18 cellular contexts compared by ENCODE assay signal in the genomic region with DNA sequence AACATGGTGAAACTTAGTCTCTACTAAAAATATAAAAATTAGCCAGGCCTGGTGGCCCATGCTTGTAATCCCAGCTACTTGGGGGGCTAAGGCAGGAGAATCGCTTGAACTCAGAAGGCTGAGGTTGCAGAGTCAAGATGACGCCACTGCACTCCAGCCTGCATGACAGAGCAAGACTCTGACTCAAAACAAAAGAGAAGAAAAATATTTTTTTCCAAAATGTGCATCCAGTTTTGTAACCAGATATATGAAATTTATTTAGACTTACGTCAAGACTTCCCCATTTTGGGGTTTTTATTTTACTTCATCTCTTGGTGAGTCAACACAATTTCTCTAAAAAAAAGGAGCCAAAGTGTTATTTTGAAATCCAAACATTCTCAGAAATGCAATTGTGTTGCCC. TPM values are rescaled to one million over a fixed set of nuclear protein-coding genes. Genes with fewer than 3 reads are reported as not detected.
DNase-seq lines count a peak whose midpoint lies in the region; ATAC-seq, FAIRE-seq and TF ChIP-seq lines count a peak whose summit lies in the region.
"Had no signal": no experiment of that assay in that cellular context is flagged by ENCODE, and none has a peak within 500 bp of the region (broad histone marks: within the 10 kb centered on the region; RNA-seq: fewer than 3 reads in every experiment).

No MANE protein-coding gene starts in this region.

- H3K9me3 ChIP-seq in heart right ventricle (no peaks in the 10 kb centered on the region), osteoblast (ENCODE audit: low read depth, low read length) (no peaks in the 10 kb centered on the region)

- H3K4me1 ChIP-seq in heart right ventricle = peaks cover 0 to 40% (median 0%) of the 10 kb centered on the region in 9 donors
- H3K4me1 ChIP-seq in osteoblast (ENCODE audit: insufficient read depth, low read length) = peaks cover 5% of the 10 kb centered on the region
- no peaks in the 10 kb centered on the region for H3K4me1 ChIP-seq in GM23338 (ENCODE audit: insufficient read depth)

- no peak overlapping the region for H2AFZ ChIP-seq in osteoblast (ENCODE audit: low read length)
- H2AFZ ChIP-seq in GM23338 = no peak overlapping the region

- H3K36me3 ChIP-seq in heart right ventricle = no peaks in the 10 kb centered on the region
- no peaks in the 10 kb centered on the region for H3K36me3 ChIP-seq in osteoblast (ENCODE audit: insufficient read depth, low read length)
- H3K36me3 ChIP-seq in GM23338 (ENCODE audit: insufficient read depth) = no peaks in the 10 kb centered on the region

- peak overlapping the region in 5 of 10 donors; percentile 31 to 89 (median 58) for H3K27ac ChIP-seq in heart right ventricle
- peak overlapping the region; percentile 39 for H3K27ac ChIP-seq in osteoblast (ENCODE audit: low read depth, low read length)
- H3K27ac ChIP-seq in GM23338 (ENCODE audit: low read depth) = no peak overlapping the region

- WGBS in heart right ventricle, 2 donors = 81 to 90% methylated on average over 3 of the region's 3 CpGs

- H3K4me3 Mint-ChIP-seq in GM23338 = no peak overlapping the region
- H3K4me3 Mint-ChIP-seq: natural killer cell treated with Interleukin-12 subunit alpha and Interleukin-12 subunit beta and Interleukin-15 and Interleukin-18, amount 100 ng/mL, for 72 hours had no signal

- H3F3A ChIP-seq in GM23338 (replicated peaks; ENCODE audit: low read depth) = 0 out of 2 replicates have a peak, but pooled peaks cover 2% of the 10 kb centered on the region

- peaks cover 3% of the 10 kb centered on the region for H3K27me3 Mint-ChIP-seq in GM23338 (ENCODE audit: insufficient read depth, low read depth, poor library complexity)

- H3K4me1 Mint-ChIP-seq in GM23338 = no peaks in the 10 kb centered on the region

- H3K79me2 ChIP-seq in osteoblast (ENCODE audit: insufficient read depth, low read length) (no peaks in the 10 kb centered on the region), GM23338 (replicated peaks; ENCODE audit: insufficient read depth) (no peaks in the 10 kb centered on the region)

- intact Hi-C loops in heart right ventricle (cut with DNase I) = no loop called here

- peak; percentile 37 to 45 for DNase-seq in AML-193 (lab: John Stamatoyannopoulos, UW)
- DNase-seq in NOMO-1 treated with DMSO at 0.1 percent for 48 hours (lab: John Stamatoyannopoulos, UW; ENCODE audit: unreplicated experiment) = peak; percentile 80
- no peak for DNase-seq in heart right ventricle
- DNase-seq in osteoblast (ENCODE audit: insufficient read length, low spot score, missing footprints) = peak; percentile 69
- no peak for DNase-seq in GM23338 (ENCODE audit: low spot score)
- no peak for DNase-seq in D721Med (ENCODE audit: insufficient read length, low spot score)
- DNase-seq in hepatic stellate cell (ENCODE audit: low spot score) = no peak
- DNase-seq: cerebellar nuclear complex; DND-41; effector CD8-positive, alpha-beta T cell; posterior cingulate gyrus had no signal

- no peak for FAIRE-seq in D721Med (lab: Jason Lieb, UNC)

- H4K20me1 ChIP-seq in osteoblast (ENCODE audit: insufficient read depth, low read length) = no peaks in the 10 kb centered on the region
- H4K20me1 ChIP-seq in GM23338 (replicated peaks; ENCODE audit: insufficient read depth) = no peaks in the 10 kb centered on the region

- no peaks in the 10 kb centered on the region for H3K9me3 Mint-ChIP-seq in GM23338
- H3K9me3 Mint-ChIP-seq: natural killer cell treated with Interleukin-12 subunit alpha and Interleukin-12 subunit beta and Interleukin-15 and Interleukin-18, amount 100 ng/mL, for 72 hours had no signal

- H3K27ac Mint-ChIP-seq in GM23338 = no peak overlapping the region
- H3K27ac Mint-ChIP-seq: natural killer cell treated with Interleukin-12 subunit alpha and Interleukin-12 subunit beta and Interleukin-15 and Interleukin-18, amount 100 ng/mL, for 72 hours had no signal

- no peaks in the 10 kb centered on the region for H3K36me3 Mint-ChIP-seq in GM23338 (ENCODE audit: low read depth)
- H3K36me3 Mint-ChIP-seq: natural killer cell treated with Interleukin-12 subunit alpha and Interleukin-12 subunit beta and Interleukin-15 and Interleukin-18, amount 100 ng/mL, for 72 hours had no signal

- H3K9me2 ChIP-seq in GM23338 (ENCODE audit: insufficient read depth) = no peaks in the 10 kb centered on the region

- TF ChIP-seq CTCF in heart right ventricle (IDR thresholded peaks at IDR 0.05) (no peak), osteoblast (IDR thresholded peaks at IDR 0.05; ENCODE audit: extremely low read depth, low read depth, low read length) (no peak), GM23338 (conservative IDR thresholded peaks at IDR 0.05; ENCODE audit: low read depth in 2 of 2) (no peak), D721Med (IDR thresholded peaks at IDR 0.05; ENCODE audit: insufficient read depth, missing control alignments) (no peak)

- H3K4me2 ChIP-seq in osteoblast (ENCODE audit: insufficient read depth, low read length) = peak overlapping the region; percentile 0
- no peak overlapping the region for H3K4me2 ChIP-seq in GM23338

- H3K4me3 ChIP-seq in heart right ventricle (no peak overlapping the region), osteoblast (ENCODE audit: insufficient read depth, low read length) (no peak overlapping the region), GM23338 (no peak overlapping the region)

- ATAC-seq in heart right ventricle (peak in 7 of 8 donors; percentile 26 to 73 (median 38)), GM23338 (no peak), GM18870 (IDR thresholded peaks at IDR 0.05; ENCODE audit: unreplicated experiment) (no peak)
- ATAC-seq: esophagus mucosa had no signal

- H3K27me3 ChIP-seq in heart right ventricle (peaks cover 0 to 3% (median 0%) of the 10 kb centered on the region in 7 donors), osteoblast (ENCODE audit: insufficient read depth, low read length) (no peaks in the 10 kb centered on the region), GM23338 (ENCODE audit: insufficient read depth) (no peaks in the 10 kb centered on the region)

TF ChIP-seq in GM23338, 12 proteins besides CTCF, POLR2A, EP300 and RAD21 (continues in another document):
- no peak for TF ChIP-seq ZNF114 (CRISPR knock-in tag; IDR thresholded peaks at IDR 0.05)
- TF ChIP-seq JUNB (IDR thresholded peaks at IDR 0.05; ENCODE audit: unreplicated experiment) = no peak
- TF ChIP-seq POLR2AphosphoS5 (IDR thresholded peaks at IDR 0.05; ENCODE audit: low read depth) = no peak

RNA-seq across cellular contexts. Expression of gene TM4SF5, which starts 5.5 kb away (rescaled TPM):
- total RNA-seq in heart right ventricle = not detected
- not detected for polyA plus RNA-seq in heart right ventricle
- total RNA-seq in osteoblast = not detected in 2 replicates
- total RNA-seq in GM23338 (2014; rRNA removed; shearing (Covaris generic)) = not detected in 2 replicates
- not detected in 2 replicates for polyA plus RNA-seq in GM23338 (2016; fragmentation: Nextera tagmentation; extraction: Ambion mirVana)
- total RNA-seq: esophagus mucosa; glomerular endothelial cell; lung microvascular endothelial cell; M059J; natural killer cell treated with Interleukin-12 subunit alpha and Interleukin-12 subunit beta and Interleukin-15 and Interleukin-18, amount 100 ng/mL, for 72 hours; RPMI7951 had no signal

RNA-seq across cellular contexts. Expression of gene VMO1, which starts 20.0 kb away (rescaled TPM):
- total RNA-seq in heart right ventricle (1 to 10 TPM in 1 of 10 donors, under 1 TPM in 7, not detected in 2; 0.38 to 2.1 (median 0.59) TPM), osteoblast (0.29 TPM in 1 of 2 replicates, not detected in the other)
- polyA plus RNA-seq in heart right ventricle (1 to 10 TPM; 1.2 to 1.8 TPM), GM23338 (2016; fragmentation: Nextera tagmentation; extraction: Ambion mirVana) (0.40 and 0.47 TPM in 2 replicates)
- 0.38 TPM in 1 of 2 replicates, not detected in the other for total RNA-seq in GM23338 (2014; rRNA removed; shearing (Covaris generic))
- total RNA-seq: glomerular endothelial cell, lung microvascular endothelial cell had no signal

RNA-seq across cellular contexts. Expression of gene GLTPD2, which starts 22.6 kb away (rescaled TPM):
- under 1 TPM in 1 of 10 donors, not detected in 9; 0.25 TPM for total RNA-seq in heart right ventricle
- polyA plus RNA-seq in heart right ventricle = not detected
- total RNA-seq in osteoblast = not detected in 2 replicates
- total RNA-seq in GM23338 (2014; rRNA removed; shearing (Covaris generic)) = 1.3 TPM in 1 of 2 replicates, not detected in the other
- 0.33 and 0.47 TPM in 2 replicates for polyA plus RNA-seq in GM23338 (2016; fragmentation: Nextera tagmentation; extraction: Ambion mirVana)
- total RNA-seq: esophagus mucosa, glomerular endothelial cell, lung microvascular endothelial cell, M059J, RPMI7951 had no signal

RNA-seq across cellular contexts. Expression of gene CXCL16, which starts 26.5 kb away (rescaled TPM):
- total RNA-seq in heart right ventricle = 10 to 100 TPM in 1 of 10 donors, 1 to 10 TPM in 9; 2.8 to 29.6 (median 4.2) TPM
- 1 to 10 TPM; 1.5 to 3.3 TPM for polyA plus RNA-seq in heart right ventricle
- 5.9 and 11.2 TPM in 2 replicates for total RNA-seq in osteoblast
- 4.1 and 6.8 TPM in 2 replicates for total RNA-seq in GM23338 (2014; rRNA removed; shearing (Covaris generic))
- polyA plus RNA-seq in GM23338 (2016; fragmentation: Nextera tagmentation; extraction: Ambion mirVana) = 3.7 and 4.0 TPM in 2 replicates

RNA-seq across cellular contexts. Expression of gene ZMYND15, which starts 26.6 kb away (rescaled TPM):
- total RNA-seq in heart right ventricle (1 to 10 TPM in 1 of 10 donors, under 1 TPM in 8, not detected in 1; 0.15 to 2.1 (median 0.38) TPM), osteoblast (0.59 and 1.4 TPM in 2 replicates)
- polyA plus RNA-seq in heart right ventricle (under 1 TPM; 0.20 to 0.22 TPM), GM23338 (2016; fragmentation: Nextera tagmentation; extraction: Ambion mirVana) (0.21 and 0.32 TPM in 2 replicates)
- total RNA-seq in GM23338 (2014; rRNA removed; shearing (Covaris generic)) = 1.4 TPM in 1 of 2 replicates, not detected in the other
- total RNA-seq: lung microvascular endothelial cell, M059J, RPMI7951 had no signal

Comparison
In these comparisons a context has a peak if more than half of its experiments do, and no peak if none do; other contexts are left out.
1. DNase-seq: peak in AML-193 (2 of 2), NOMO-1 treated with DMSO at 0.1 percent for 48 hours (single experiment) and osteoblast (single experiment); none in heart right ventricle (0 of 2), GM23338 (single experiment), D721Med (single experiment) and hepatic stellate cell (single experiment).
2. ATAC-seq: peak in heart right ventricle (7 of 8); none in GM23338 (single experiment) and GM18870 (single experiment).